ENCODE assay signal across 1 cellular context in genomic region chr6:56692586-56693245, GRCh38.
TF ChIP-seq lines count a peak whose summit lies in the region.

No MANE protein-coding gene starts in this region.

TF ChIP-seq in K562, 482 proteins besides CTCF, POLR2A, EP300 and RAD21 (continued from another document):
- TF ChIP-seq HINFP (tag; conservative IDR thresholded peaks at IDR 0.05; ENCODE audit: low read depth), result no peak
